25 cellular contexts compared by ENCODE assay signal in genomic region chr4:142598132-142598531, GRCh38.
"Had no signal": no experiment of that assay in that cellular context is flagged by ENCODE, and none has a peak within 500 bp of the region (broad histone marks: within the 10 kb centered on the region; RNA-seq: fewer than 3 reads in every experiment).

No MANE protein-coding gene starts in this region.

- H3K27ac ChIP-seq: pancreas, tibial artery had no signal

- H3K4me3 ChIP-seq: mucosa of descending colon, pancreas, tibial artery had no signal

- H3K9me3 ChIP-seq: pancreas had no signal

- H3K27me3 ChIP-seq: pancreas, tibial artery had no signal

- FAIRE-seq: frontal cortex, islet of Langerhans had no signal

- DNase-seq: activated CD4-positive, alpha-beta T cell treated with anti-CD3 and anti-CD28 coated beads, Interleukin-2, amount 50 U/mL, for 4 hours; activated CD8-positive, alpha-beta memory T cell treated with anti-CD3 and anti-CD28 coated beads for 24 hours; activated CD8-positive, alpha-beta memory T cell treated with anti-CD3 and anti-CD28 coated beads, Interleukin-2, amount 50 U/mL, for 4 hours; activated naive CD4-positive, alpha-beta T cell; activated naive CD8-positive, alpha-beta T cell treated with anti-CD3 and anti-CD28 coated beads, Interleukin-2, amount 50 U/mL, for 24 hours; activated T-cell treated with anti-CD3 and anti-CD28 coated beads, Interleukin-2, amount 50 U/mL, for 24 hours; aorta; central memory CD4-positive, alpha-beta T cell; dermis blood vessel endothelial cell; effector CD8-positive, alpha-beta T cell; erythroblast; glutamatergic neuron; hippocampal formation; left cardiac atrium; mesenchymal stem cell; mucosa of descending colon; nephron progenitor cell; pancreas; right cardiac atrium; stimulated activated CD4-positive, alpha-beta T cell treated with anti-CD3 and anti-CD28 coated beads, Interleukin-12 subunit alpha, Interleukin-12 subunit beta, amount 100 ng/mL, for 4 hours; stimulated activated CD4-positive, alpha-beta T cell treated with anti-CD3 and anti-CD28 coated beads, Interleukin-4, amount 100 ng/mL, for 4 hours; stimulated activated naive CD8-positive, alpha-beta T cell treated with anti-CD3 and anti-CD28 coated beads, Interleukin-15, amount 100 ng/mL, for 72 hours; tibial artery had no signal

- H3K36me3 ChIP-seq: pancreas, tibial artery had no signal

- ATAC-seq: activated naive CD8-positive, alpha-beta T cell treated with anti-CD3 and anti-CD28 coated beads, Interleukin-2, amount 50 U/mL, for 24 hours; left cardiac atrium; mucosa of descending colon; pancreas; right cardiac atrium; stimulated activated naive CD8-positive, alpha-beta T cell treated with anti-CD3 and anti-CD28 coated beads, Interleukin-15, amount 100 ng/mL, for 72 hours had no signal
